ENCODE assay signal across 28 cellular contexts in genomic region chr10:64070241-64070640, GRCh38.
"Had no signal": no experiment of that assay in that cellular context is flagged by ENCODE, and none has a peak within 500 bp of the region (broad histone marks: within the 10 kb centered on the region; RNA-seq: fewer than 3 reads in every experiment).

No MANE protein-coding gene starts in this region.

- H3K27me3 ChIP-seq: neural progenitor cell, neutrophil, ovary, stomach, suprapubic skin, tibial nerve, uterus had no signal

- H3K4me1 Mint-ChIP-seq: immature natural killer cell; naive B cell; natural killer cell; neural progenitor cell; stimulated activated naive B cell treated with anti-CD40 and anti-IgM and Interleukin-4, amounts not matched to agents 10 μg/mL and 1 μg/mL and 100 μg/mL, for 72 hours had no signal

- H3K27ac ChIP-seq: left ventricle myocardium inferior, neural progenitor cell, neutrophil, ovary, skin epidermis, stomach, suprapubic skin, tibial nerve, uterus had no signal

- H3K4me3 Mint-ChIP-seq: immature natural killer cell; mesothelial cell of epicardium; naive B cell; natural killer cell; nephron progenitor cell; neural progenitor cell; stimulated activated naive B cell treated with anti-CD40 and anti-IgM and Interleukin-4, amounts not matched to agents 10 μg/mL and 1 μg/mL and 100 μg/mL, for 72 hours; type B pancreatic cell had no signal

- DNase-seq: immature natural killer cell; islet precursor cell; left ventricle myocardium inferior; mesendoderm; naive B cell; natural killer cell; nephron progenitor cell; ovary; retina; right cardiac atrium; stimulated activated CD4-positive, alpha-beta T cell treated with anti-CD3 and anti-CD28 coated beads, Interleukin-12 subunit alpha, Interleukin-12 subunit beta, amount 100 ng/mL, for 4 hours; stimulated activated CD4-positive, alpha-beta T cell treated with anti-CD3 and anti-CD28 coated beads, Interleukin-15, amount 100 ng/mL, for 24 hours; stimulated activated CD4-positive, alpha-beta T cell treated with anti-CD3 and anti-CD28 coated beads, Interleukin-2, amount 100 ng/mL, for 24 hours; stimulated activated CD4-positive, alpha-beta T cell treated with anti-CD3 and anti-CD28 coated beads, Interleukin-4, amount 100 ng/mL, for 1 hour; stimulated activated naive B cell treated with anti-CD40 and anti-IgM and Interleukin-4, amounts not matched to agents 10 μg/mL and 1 μg/mL and 100 μg/mL, for 72 hours; stimulated activated naive CD8-positive, alpha-beta T cell treated with anti-CD3 and anti-CD28 coated beads, Interleukin-15, Interleukin-2, amounts not matched to agents 100 U/mL and 50 U/mL, for 24 hours; stomach; uterus had no signal

- H3K27ac Mint-ChIP-seq: immature natural killer cell; mesothelial cell of epicardium; naive B cell; natural killer cell; nephron progenitor cell; neural progenitor cell; progenitor cell of endocrine pancreas; stimulated activated naive B cell treated with anti-CD40 and anti-IgM and Interleukin-4, amounts not matched to agents 10 μg/mL and 1 μg/mL and 100 μg/mL, for 72 hours; type B pancreatic cell had no signal

- H3K36me3 Mint-ChIP-seq: immature natural killer cell; mesothelial cell of epicardium; naive B cell; natural killer cell; neural progenitor cell; stimulated activated naive B cell treated with anti-CD40 and anti-IgM and Interleukin-4, amounts not matched to agents 10 μg/mL and 1 μg/mL and 100 μg/mL, for 72 hours; type B pancreatic cell had no signal

- H3K27me3 Mint-ChIP-seq: progenitor cell of endocrine pancreas had no signal

- H3K4me3 ChIP-seq: left ventricle myocardium inferior, lung, neural progenitor cell, ovary, skin epidermis, stomach, suprapubic skin, tibial nerve, uterus had no signal

- ATAC-seq: natural killer cell; right cardiac atrium; sciatic nerve; stimulated activated naive CD8-positive, alpha-beta T cell treated with anti-CD3 and anti-CD28 coated beads, Interleukin-15, Interleukin-2, amounts not matched to agents 100 U/mL and 50 U/mL, for 24 hours had no signal

- H3K9me3 Mint-ChIP-seq: mesothelial cell of epicardium; naive B cell; natural killer cell; nephron progenitor cell; neural progenitor cell; stimulated activated naive B cell treated with anti-CD40 and anti-IgM and Interleukin-4, amounts not matched to agents 10 μg/mL and 1 μg/mL and 100 μg/mL, for 72 hours had no signal
